10 cellular contexts compared by ENCODE assay signal in the genomic region with DNA sequence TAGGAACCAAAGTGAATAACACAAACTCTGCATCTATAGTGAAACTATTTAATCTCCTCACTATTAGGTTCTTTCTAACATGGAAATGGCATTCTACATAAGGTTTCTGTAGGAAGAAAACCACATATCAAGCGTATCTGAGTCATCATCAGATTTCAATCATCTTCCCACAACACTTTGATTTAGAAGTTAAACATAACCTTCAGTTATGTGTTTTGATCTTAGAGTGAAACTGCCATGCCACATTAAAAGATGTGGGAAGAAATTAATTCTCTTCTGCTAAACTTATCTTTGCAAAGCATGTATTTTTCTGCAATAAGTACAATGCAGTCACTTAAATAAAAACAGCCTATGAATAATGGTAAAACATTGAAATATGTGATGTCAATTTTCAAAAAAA. TPM values are rescaled to one million over a fixed set of nuclear protein-coding genes. Genes with fewer than 3 reads are reported as not detected.
DNase-seq lines count a peak whose midpoint lies in the region; ATAC-seq and TF ChIP-seq lines count a peak whose summit lies in the region.
"Had no signal": no experiment of that assay in that cellular context is flagged by ENCODE, and none has a peak within 500 bp of the region (broad histone marks: within the 10 kb centered on the region; RNA-seq: fewer than 3 reads in every experiment).

No MANE protein-coding gene starts in this region.

- WGBS in thyroid gland, 2 donors: 84 to 86% methylated on average over 1 of the region's 1 CpG
- no CpG with 5 or more reads among the region's 1 CpG for WGBS in neuronal stem cell (ENCODE audit: extremely low coverage in 2 of 2, insufficient read length in 2 of 2, insufficient replicate concordance in 1 of 2), 2 donors

- no peak overlapping the region for H3K18ac ChIP-seq in neuronal stem cell (ENCODE audit: low read length)

- no peaks in the 10 kb centered on the region for H3K79me1 ChIP-seq in neuronal stem cell (ENCODE audit: low read depth, low read length)

- H3K4me2 ChIP-seq in neuronal stem cell (ENCODE audit: insufficient read depth, low read length, poor library complexity, severe bottlenecking): no peak overlapping the region

- H3K4me3 ChIP-seq in thyroid gland (replicated peaks in 1 of 3): no peak overlapping the region
- no peak overlapping the region for H3K4me3 ChIP-seq in neuronal stem cell (ENCODE audit: low read length in 2 of 2)

- H3K4me3 Mint-ChIP-seq in T-cell: peak overlapping the region in 2 of 3 donors; percentile 32 to 52

- no peak overlapping the region for H2AK5ac ChIP-seq in neuronal stem cell (ENCODE audit: low read depth, low read length)

- H3K27ac Mint-ChIP-seq in activated naive CD4-positive, alpha-beta T cell treated with anti-CD3 and anti-CD28 coated beads, Interleukin-2, amount 50 U/mL, for 72 hours: peak overlapping the region in 1 of 2 donors; percentile 17
- H3K27ac Mint-ChIP-seq in T-cell: no peak overlapping the region

- peaks cover 0 to 3% of the 10 kb centered on the region in 2 donors for H3K36me3 ChIP-seq in thyroid gland
- H3K36me3 ChIP-seq in neuronal stem cell (replicated peaks in 1 of 2; ENCODE audit: control insufficient read depth in 2 of 2, insufficient read depth in 2 of 2, low read length in 2 of 2): no peaks in the 10 kb centered on the region

- no peak overlapping the region for H3K9ac ChIP-seq in neuronal stem cell (ENCODE audit: low read depth, low read length, poor library complexity)

- no peak overlapping the region for H3K4ac ChIP-seq in neuronal stem cell (ENCODE audit: low read length)

- no peak for DNase-seq in activated naive CD4-positive, alpha-beta T cell treated with anti-CD3 and anti-CD28 coated beads, Interleukin-2, amount 50 U/mL, for 72 hours (ENCODE audit: low spot score in 2 of 2)
- DNase-seq in activated naive CD4-positive, alpha-beta T cell treated with Interleukin-2 at 50 U/mL for 16 hours: no peak
- DNase-seq in T-cell (no peak), foreskin melanocyte (peak; percentile 74), thyroid gland (no peak), neuronal stem cell (ENCODE audit: low spot score) (no peak), NCI-H524 treated with DMSO at 0.1 percent for 48 hours (lab: John Stamatoyannopoulos, UW) (no peak)
- DNase-seq: foreskin fibroblast, NCI-H748 treated with DMSO at 0.1 percent for 48 hours had no signal

- H3K9me3 Mint-ChIP-seq in activated naive CD4-positive, alpha-beta T cell treated with anti-CD3 and anti-CD28 coated beads, Interleukin-2, amount 50 U/mL, for 72 hours: peaks cover 0 to 4% of the 10 kb centered on the region in 2 donors
- no peaks in the 10 kb centered on the region for H3K9me3 Mint-ChIP-seq in T-cell

- H3K27me3 ChIP-seq in thyroid gland: no peaks in the 10 kb centered on the region
- no peaks in the 10 kb centered on the region for H3K27me3 ChIP-seq in neuronal stem cell (ENCODE audit: control insufficient read depth in 3 of 3, insufficient read depth in 3 of 3, low read depth in 1 of 3, low read length in 3 of 3)

- H2BK15ac ChIP-seq in neuronal stem cell (ENCODE audit: low read length): no peak overlapping the region

- TF ChIP-seq CTCF in thyroid gland (IDR thresholded peaks at IDR 0.05): no peak

- H2AFZ ChIP-seq in neuronal stem cell (ENCODE audit: low read length): no peak overlapping the region

- no peak overlapping the region for H4K8ac ChIP-seq in neuronal stem cell (ENCODE audit: low read depth, low read length)

- H3K27me3 Mint-ChIP-seq in T-cell: peaks cover 2 to 4% of the 10 kb centered on the region in 2 donors

- no peak overlapping the region for H2BK5ac ChIP-seq in neuronal stem cell (ENCODE audit: low read length)

- peaks cover 17 to 21% of the 10 kb centered on the region in 2 donors for H3K4me1 ChIP-seq in thyroid gland
- peaks cover 0 to 3% of the 10 kb centered on the region in 2 donors for H3K4me1 ChIP-seq in neuronal stem cell (ENCODE audit: control insufficient read depth in 2 of 2, insufficient read depth in 1 of 2, low read depth in 1 of 2, low read length in 2 of 2)

- H3K27ac ChIP-seq in thyroid gland (peak overlapping the region in 2 of 3 donors; percentile 4 to 39), neuronal stem cell (replicated peaks; ENCODE audit: low read length) (no peak overlapping the region)

- TF ChIP-seq POLR2A in thyroid gland (IDR thresholded peaks at IDR 0.05): no peak

- no peaks in the 10 kb centered on the region for H3K9me3 ChIP-seq in thyroid gland
- H3K9me3 ChIP-seq in neuronal stem cell (replicated peaks in 1 of 2; ENCODE audit: control insufficient read depth in 2 of 2, insufficient read depth in 1 of 2, low read depth in 1 of 2, low read length in 2 of 2): no peaks in the 10 kb centered on the region

- peaks cover 33 to 47% (median 47%) of the 10 kb centered on the region in 3 donors for H3K4me1 Mint-ChIP-seq in T-cell

- no peak overlapping the region for H2BK12ac ChIP-seq in neuronal stem cell (ENCODE audit: low read length)

- no peak overlapping the region for H2BK120ac ChIP-seq in neuronal stem cell (ENCODE audit: low read depth, low read length)

- POLR2A ChIA-PET in T-cell (lab: Charles Lee): no interaction called here

- ATAC-seq in activated naive CD4-positive, alpha-beta T cell treated with anti-CD3 and anti-CD28 coated beads, Interleukin-2, amount 50 U/mL, for 72 hours: peak; percentile 77 to 84
- ATAC-seq in T-cell (replicated peaks in 1 of 4): peak in 2 of 4 experiments; percentile 24 to 65
- ATAC-seq in GM21737 (IDR thresholded peaks at IDR 0.05; ENCODE audit: unreplicated experiment): no peak

- intact Hi-C loops in thyroid gland (cut with DNase I): no loop called here

- H3K14ac ChIP-seq in neuronal stem cell (ENCODE audit: low read length): no peak overlapping the region

- H4K91ac ChIP-seq in neuronal stem cell (ENCODE audit: low read depth, low read length, poor library complexity): no peak overlapping the region

- CTCF ChIA-PET in T-cell (lab: Charles Lee): no interaction called here

- no peaks in the 10 kb centered on the region for H3K36me3 Mint-ChIP-seq in activated naive CD4-positive, alpha-beta T cell treated with anti-CD3 and anti-CD28 coated beads, Interleukin-2, amount 50 U/mL, for 72 hours
- no peaks in the 10 kb centered on the region for H3K36me3 Mint-ChIP-seq in T-cell

- no peak overlapping the region for H3K23ac ChIP-seq in neuronal stem cell (ENCODE audit: low read depth, low read length, poor library complexity)

RNA-seq across cellular contexts. Expression of a gene that starts 55.0 kb away (rescaled TPM):
- under 1 TPM; 0.09 to 0.27 TPM for total RNA-seq in activated naive CD4-positive, alpha-beta T cell treated with anti-CD3 and anti-CD28 coated beads, Interleukin-2, amount 50 U/mL, for 72 hours
- total RNA-seq in T-cell (1 to 10 TPM; 2.5 to 9.4 (median 4.4) TPM), thyroid gland (10 to 100 TPM; 51.0 to 78.6 (median 65.7) TPM)
- polyA plus RNA-seq in neuronal stem cell (2013, experiment 1 of 2): 1.5 TPM
- polyA plus RNA-seq in neuronal stem cell (2013, experiment 2 of 2): 1.1 TPM

Comparison
In these comparisons a context has a peak if more than half of its experiments do, and no peak if none do; other contexts are left out.
1. RNA of a gene that starts 55.0 kb away (total RNA-seq): 51.0 to 78.6 TPM in thyroid gland; 2.5 to 9.4 TPM in T-cell and 0.09 to 0.27 TPM in activated naive CD4-positive, alpha-beta T cell treated with anti-CD3 and anti-CD28 coated beads, Interleukin-2, amount 50 U/mL, for 72 hours; every median in the first group is over 4 times any median in the second.